8 cellular contexts compared by ENCODE assay signal in the genomic region with DNA sequence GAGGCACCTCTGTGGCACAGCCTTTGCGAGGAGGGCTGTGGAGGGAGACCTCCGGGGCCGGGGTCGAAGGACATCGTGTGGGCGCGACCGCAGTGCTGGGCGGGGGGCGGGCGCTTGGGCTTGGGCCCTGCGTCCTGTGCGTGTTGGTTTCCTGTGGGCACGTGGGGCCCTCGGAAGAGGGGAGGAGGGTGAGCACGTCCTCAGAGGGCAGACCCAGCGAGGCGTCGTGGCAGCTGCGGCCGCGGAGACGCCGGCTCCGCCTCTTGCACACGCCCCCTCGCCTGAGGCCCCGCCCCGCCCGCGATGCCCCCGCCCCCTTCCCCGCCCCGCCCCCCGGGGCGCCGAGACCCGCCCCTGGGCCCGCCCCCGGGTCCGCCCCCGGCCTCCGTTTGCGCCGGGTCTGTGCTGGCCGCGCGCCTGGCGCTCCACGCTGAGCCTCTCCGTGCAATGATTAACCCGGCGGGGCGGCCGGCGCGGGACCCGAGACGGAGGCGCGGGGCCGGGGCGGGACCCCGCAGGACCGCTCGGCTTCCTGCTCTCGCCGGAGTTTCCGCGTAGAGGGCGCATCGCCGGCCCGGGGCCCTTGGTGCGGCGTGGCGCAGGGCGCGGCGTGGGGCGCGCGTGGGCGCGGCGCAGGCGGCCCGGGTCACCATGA. TPM values are rescaled to one million over a fixed set of nuclear protein-coding genes. Genes with fewer than 3 reads are reported as not detected.
DNase-seq lines count a peak whose midpoint lies in the region; ATAC-seq and TF ChIP-seq lines count a peak whose summit lies in the region.

A gene with protein sequence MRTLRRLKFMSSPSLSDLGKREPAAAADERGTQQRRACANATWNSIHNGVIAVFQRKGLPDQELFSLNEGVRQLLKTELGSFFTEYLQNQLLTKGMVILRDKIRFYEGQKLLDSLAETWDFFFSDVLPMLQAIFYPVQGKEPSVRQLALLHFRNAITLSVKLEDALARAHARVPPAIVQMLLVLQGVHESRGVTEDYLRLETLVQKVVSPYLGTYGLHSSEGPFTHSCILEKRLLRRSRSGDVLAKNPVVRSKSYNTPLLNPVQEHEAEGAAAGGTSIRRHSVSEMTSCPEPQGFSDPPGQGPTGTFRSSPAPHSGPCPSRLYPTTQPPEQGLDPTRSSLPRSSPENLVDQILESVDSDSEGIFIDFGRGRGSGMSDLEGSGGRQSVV (plus strand): TSS at position 381 of the 655 bp plus-strand sequence. CDS start 271 bp downstream, at position 652.

- peak within 1 kb of the TSS; percentile 81 for H3K27ac Mint-ChIP-seq in activated naive CD4-positive, alpha-beta T cell treated with anti-CD3 and anti-CD28 coated beads, Interleukin-2, amount 10 ng/mL, durations not matched to agents 7 days and 5 days
- no peak within 1 kb of the TSS for H3K27ac Mint-ChIP-seq in glutamatergic neuron (ENCODE audit: unreplicated experiment)

- H3K79me2 ChIP-seq in parathyroid adenoma, result peaks cover 3% of the 10 kb centered on the region

- H2AFZ ChIP-seq in parathyroid adenoma, result peak within 1 kb of the TSS; percentile 58

- peak within 1 kb of the TSS; percentile 89 to 100 (median 99) for H3K4me2 ChIP-seq in BLaER1 treated with 17β-estradiol and CSF1 and Interleukin-3, amounts not matched to agents 10 nM and 100 nM
- peak within 1 kb of the TSS; percentile 81 for H3K4me2 ChIP-seq in parathyroid adenoma (ENCODE audit: low read length)

- peaks cover 82 to 89% (median 86%) of the 10 kb centered on the region in 10 experiments for H3K4me1 ChIP-seq in BLaER1 treated with 17β-estradiol and CSF1 and Interleukin-3, amounts not matched to agents 10 nM and 100 nM
- H3K4me1 ChIP-seq in parathyroid adenoma (peaks cover 3% of the 10 kb centered on the region), tibial nerve (peaks cover 0 to 58% (median 22%) of the 10 kb centered on the region in 4 donors)

- peaks cover 32 to 99% (median 47%) of the 10 kb centered on the region in 11 experiments; a peak in 21 of 22 replicates for H4K20me1 ChIP-seq in BLaER1 treated with 17β-estradiol and CSF1 and Interleukin-3, amounts not matched to agents 10 nM and 100 nM

- peak; percentile 65 for ATAC-seq in GM19351 (IDR thresholded peaks at IDR 0.05; ENCODE audit: unreplicated experiment)

- H3K27ac ChIP-seq in BLaER1 treated with 17β-estradiol and CSF1 and Interleukin-3, amounts not matched to agents 10 nM and 100 nM, result peak within 1 kb of the TSS in 10 of 11 experiments; percentile 44 to 89 (median 82); a peak in 20 of 22 replicates
- H3K27ac ChIP-seq in SK-N-MC (no peak within 1 kb of the TSS), parathyroid adenoma (no peak within 1 kb of the TSS), tibial nerve (peak within 1 kb of the TSS; percentile 46 to 83 (median 69))

- H3K4me1 Mint-ChIP-seq in activated naive CD4-positive, alpha-beta T cell treated with anti-CD3 and anti-CD28 coated beads, Interleukin-2, amount 10 ng/mL, durations not matched to agents 7 days and 5 days, result peaks cover 21% of the 10 kb centered on the region
- peaks cover 5% of the 10 kb centered on the region for H3K4me1 Mint-ChIP-seq in glutamatergic neuron (ENCODE audit: low read depth, unreplicated experiment)

- H3K9ac ChIP-seq in BLaER1 treated with 17β-estradiol and CSF1 and Interleukin-3, amounts not matched to agents 10 nM and 100 nM, result peak within 1 kb of the TSS; percentile 73 to 92 (median 81)
- H3K9ac ChIP-seq in SK-N-MC (ENCODE audit: insufficient read length), result peak within 1 kb of the TSS; percentile 45
- H3K9ac ChIP-seq in parathyroid adenoma, result no peak within 1 kb of the TSS

- no peaks in the 10 kb centered on the region for H3K27me3 ChIP-seq in BLaER1 treated with 17β-estradiol and CSF1 and Interleukin-3, amounts not matched to agents 10 nM and 100 nM
- H3K27me3 ChIP-seq in parathyroid adenoma (ENCODE audit: control insufficient read depth, insufficient read depth, low read length), result no peaks in the 10 kb centered on the region
- no peaks in the 10 kb centered on the region for H3K27me3 ChIP-seq in tibial nerve

- no peak for TF ChIP-seq CTCF in glutamatergic neuron (IDR thresholded peaks at IDR 0.05; ENCODE audit: partially characterized antibody, unreplicated experiment)
- TF ChIP-seq CTCF in parathyroid adenoma (IDR thresholded peaks at IDR 0.05), result no peak
- no peak for TF ChIP-seq CTCF in tibial nerve (IDR thresholded peaks at IDR 0.05)

- peak in 1 of 2 donors; percentile 51 for TF ChIP-seq EP300 in tibial nerve (IDR thresholded peaks at IDR 0.05)

- peak; percentile 85 for DNase-seq in HK-2 (ENCODE audit: unreplicated experiment)
- DNase-seq in SK-N-MC (ENCODE audit: low read depth, low spot score), result no peak
- peak; percentile 91 for DNase-seq in activated naive CD4-positive, alpha-beta T cell treated with anti-CD3 and anti-CD28 coated beads, Interleukin-2, amount 10 ng/mL, durations not matched to agents 7 days and 5 days
- peak; percentile 73 for DNase-seq in glutamatergic neuron
- DNase-seq in tibial nerve (ENCODE audit: low spot score in 2 of 2), result peak; percentile 41 to 49

- peak in 1 of 2 donors; percentile 32 for TF ChIP-seq POLR2A in tibial nerve (IDR thresholded peaks at IDR 0.05)

- H3K27me3 Mint-ChIP-seq in activated naive CD4-positive, alpha-beta T cell treated with anti-CD3 and anti-CD28 coated beads, Interleukin-2, amount 10 ng/mL, durations not matched to agents 7 days and 5 days, result peaks cover 42% of the 10 kb centered on the region
- H3K27me3 Mint-ChIP-seq in glutamatergic neuron (ENCODE audit: unreplicated experiment), result no peaks in the 10 kb centered on the region

- no peaks in the 10 kb centered on the region for H3K9me3 Mint-ChIP-seq in activated naive CD4-positive, alpha-beta T cell treated with anti-CD3 and anti-CD28 coated beads, Interleukin-2, amount 10 ng/mL, durations not matched to agents 7 days and 5 days
- H3K9me3 Mint-ChIP-seq in glutamatergic neuron (ENCODE audit: unreplicated experiment), result peaks cover 6% of the 10 kb centered on the region

- CTCF ChIA-PET in activated naive CD4-positive, alpha-beta T cell treated with anti-CD3 and anti-CD28 coated beads, Interleukin-2, amount 10 ng/mL, durations not matched to agents 7 days and 5 days (lab: Charles Lee), result no interaction called here

- peak within 1 kb of the TSS; percentile 70 for H3K4me3 Mint-ChIP-seq in activated naive CD4-positive, alpha-beta T cell treated with anti-CD3 and anti-CD28 coated beads, Interleukin-2, amount 10 ng/mL, durations not matched to agents 7 days and 5 days
- peak within 1 kb of the TSS; percentile 64 for H3K4me3 Mint-ChIP-seq in glutamatergic neuron (ENCODE audit: unreplicated experiment)

- H3K36me3 ChIP-seq in BLaER1 treated with 17β-estradiol and CSF1 and Interleukin-3, amounts not matched to agents 10 nM and 100 nM, result peaks cover 0 to 52% (median 0%) of the 10 kb centered on the region in 11 experiments; a peak in 7 of 22 replicates
- H3K36me3 ChIP-seq in SK-N-MC (ENCODE audit: insufficient read depth, low read length), result no peaks in the 10 kb centered on the region
- H3K36me3 ChIP-seq in parathyroid adenoma (ENCODE audit: control insufficient read depth, insufficient read depth, low read length), result no peaks in the 10 kb centered on the region
- peaks cover 0 to 10% (median 0%) of the 10 kb centered on the region in 3 donors for H3K36me3 ChIP-seq in tibial nerve

- H3K4me3 ChIP-seq in BLaER1 treated with 17β-estradiol and CSF1 and Interleukin-3, amounts not matched to agents 10 nM and 100 nM, result peak within 1 kb of the TSS; percentile 56 to 98 (median 90)
- H3K4me3 ChIP-seq in SK-N-MC, result peak within 1 kb of the TSS; percentile 85
- H3K4me3 ChIP-seq in parathyroid adenoma (ENCODE audit: low read depth, low read length), result peak within 1 kb of the TSS; percentile 59
- peak within 1 kb of the TSS; percentile 36 to 75 (median 54) for H3K4me3 ChIP-seq in tibial nerve

- no peaks in the 10 kb centered on the region for H3K9me3 ChIP-seq in BLaER1 treated with 17β-estradiol and CSF1 and Interleukin-3, amounts not matched to agents 10 nM and 100 nM (replicated peaks in 1 of 11)
- H3K9me3 ChIP-seq in SK-N-MC (ENCODE audit: low read depth, low read length) (no peaks in the 10 kb centered on the region), parathyroid adenoma (ENCODE audit: control insufficient read depth, low read length) (no peaks in the 10 kb centered on the region), tibial nerve (no peaks in the 10 kb centered on the region)

- WGBS in tibial nerve, 2 donors, result 0 to 2% methylated on average over 7 to 39 of the region's 88 CpGs

- H3K36me3 Mint-ChIP-seq in activated naive CD4-positive, alpha-beta T cell treated with anti-CD3 and anti-CD28 coated beads, Interleukin-2, amount 10 ng/mL, durations not matched to agents 7 days and 5 days, result peaks cover 3% of the 10 kb centered on the region
- no peaks in the 10 kb centered on the region for H3K36me3 Mint-ChIP-seq in glutamatergic neuron (ENCODE audit: unreplicated experiment)

RNA-seq across cellular contexts. Expression of the gene that starts here (rescaled TPM):
- total RNA-seq in glutamatergic neuron (ENCODE audit: unreplicated experiment), result 17.5 TPM
- 10 to 100 TPM; 40.4 to 68.4 (median 42.5) TPM for total RNA-seq in tibial nerve

Comparison
In these comparisons a context has a peak if more than half of its experiments do, and no peak if none do; other contexts are left out.
1. H3K27ac ChIP-seq: peak in BLaER1 treated with 17β-estradiol and CSF1 and Interleukin-3, amounts not matched to agents 10 nM and 100 nM (10 of 11) and tibial nerve (4 of 4); none in SK-N-MC (single experiment) and parathyroid adenoma (single experiment).
2. Peak in every context shown above with its lines, with median percentiles within 50 percentile points of each other: H3K4me3 ChIP-seq.